ENCODE assay signal across 8 cellular contexts in genomic region chr10:95246582-95247051, GRCh38. TPM values are rescaled to one million over a fixed set of nuclear protein-coding genes. Genes with fewer than 3 reads are reported as not detected.
DNase-seq lines count a peak whose midpoint lies in the region; ATAC-seq and TF ChIP-seq lines count a peak whose summit lies in the region.

No MANE protein-coding gene starts in this region.

- peak overlapping the region; percentile 36 for H3K27ac ChIP-seq in thymus (ENCODE audit: low read depth)

- no peaks in the 10 kb centered on the region for H3K9me3 ChIP-seq in thymus (ENCODE audit: control insufficient read depth)

- H3K36me3 ChIP-seq in thymus (ENCODE audit: control insufficient read depth, insufficient read depth) = no peaks in the 10 kb centered on the region

- ATAC-seq in HG02642 (IDR thresholded peaks at IDR 0.05; ENCODE audit: poor library complexity, unreplicated experiment) = peak; percentile 38

- no peak overlapping the region for H3K4me3 Mint-ChIP-seq in neural crest cell

- TF ChIP-seq CTCF in neural crest cell (conservative IDR thresholded peaks at IDR 0.05) = peak; percentile 89

- H3K27me3 Mint-ChIP-seq in neural crest cell (ENCODE audit: low read depth) = no peaks in the 10 kb centered on the region

- no peaks in the 10 kb centered on the region for H3K9me3 Mint-ChIP-seq in neural crest cell

- H3K4me1 Mint-ChIP-seq in neural crest cell = peaks cover 10% of the 10 kb centered on the region

- no peaks in the 10 kb centered on the region for H3K4me1 ChIP-seq in thymus (ENCODE audit: control insufficient read depth, insufficient read depth, low read length)

- no peak overlapping the region for H3K27ac Mint-ChIP-seq in neural crest cell (ENCODE audit: unreplicated experiment)

- no peaks in the 10 kb centered on the region for H3K36me3 Mint-ChIP-seq in neural crest cell (ENCODE audit: low read depth)

- no peak overlapping the region for H3K4me3 ChIP-seq in thymus (ENCODE audit: low read length)

- WGBS in thymus = 13% methylated on average over 1 of the region's 1 CpG

- DNase-seq in ELF-1 (ENCODE audit: low read depth, low spot score) (peak; percentile 92), NOMO-1 (lab: John Stamatoyannopoulos, UW; ENCODE audit: unreplicated experiment in 2 of 2) (peak; percentile 45 to 65), fibroblast of gingiva (ENCODE audit: low read depth) (peak; percentile 67), neural crest cell (ENCODE audit: low read depth, low spot score) (peak; percentile 74)
- DNase-seq in activated CD8-positive, alpha-beta memory T cell treated with anti-CD3 and anti-CD28 coated beads, Interleukin-2, amount 50 U/mL, for 4 hours = peak; percentile 60
- no peak for DNase-seq in central memory CD4-positive, alpha-beta T cell

- no peaks in the 10 kb centered on the region for H3K27me3 ChIP-seq in thymus (ENCODE audit: control insufficient read depth, insufficient read depth)

RNA-seq across cellular contexts. Expression of gene PDLIM1, which starts 44.2 kb away (rescaled TPM):
- 20.9 and 26.2 TPM in 2 replicates for total RNA-seq in neural crest cell
- polyA plus RNA-seq in thymus = 316 TPM

RNA-seq across cellular contexts. Expression of gene ACSM6, which starts 52.6 kb away (rescaled TPM):
- not detected in 2 replicates for total RNA-seq in neural crest cell
- polyA plus RNA-seq in thymus = 0.96 TPM
